In genomic region chr2:8564475-8564874, GRCh38 we compare ENCODE assay signal across 25 cellular contexts.
"Had no signal": no experiment of that assay in that cellular context is flagged by ENCODE, and none has a peak within 500 bp of the region (broad histone marks: within the 10 kb centered on the region; RNA-seq: fewer than 3 reads in every experiment).

No MANE protein-coding gene starts in this region.

- H3K9me3 ChIP-seq: breast epithelium, thoracic aorta, uterus had no signal

- H3K27me3 Mint-ChIP-seq: activated CD4-positive, alpha-beta T cell treated with anti-CD3 and anti-CD28 coated beads, Interleukin-2, amount 10 ng/mL, durations not matched to agents 24 days and 14 days; activated CD8-positive, alpha-beta T cell treated with anti-CD3 and anti-CD28 coated beads for 36 hours; activated T-helper 17 cell treated with anti-CD3 and anti-CD28 coated beads, Interleukin-2, amount 50 U/mL, for 72 hours; T-helper 17 cell had no signal

- H3K36me3 ChIP-seq: breast epithelium, esophagus squamous epithelium, heart right ventricle, left ventricle myocardium inferior, right atrium auricular region, thoracic aorta, uterus had no signal

- H3K9me3 Mint-ChIP-seq: activated T-helper 17 cell treated with anti-CD3 and anti-CD28 coated beads, Interleukin-2, amount 50 U/mL, for 72 hours had no signal

- H3K27me3 ChIP-seq: breast epithelium, esophagus squamous epithelium, heart right ventricle, right atrium auricular region, uterus had no signal

- DNase-seq: activated CD4-positive, alpha-beta T cell treated with anti-CD3 and anti-CD28 coated beads, Interleukin-2, amount 10 ng/mL, durations not matched to agents 24 days and 14 days; activated CD4-positive, CD25-positive, alpha-beta regulatory T cell treated with anti-CD3 and anti-CD28 coated beads, Interleukin-2, amount 50 U/mL, for 72 hours; activated CD8-positive, alpha-beta T cell treated with anti-CD3 and anti-CD28 coated beads for 36 hours; activated gamma-delta T cell treated with Interleukin-2 at 50 U/mL for 16 hours; activated T-cell treated with anti-CD3 and anti-CD28 coated beads, Interleukin-2, amount 50 U/mL, for 4 hours; effector CD8-positive, alpha-beta T cell; esophagus squamous epithelium; foreskin melanocyte; heart right ventricle; left ventricle myocardium inferior; mesendoderm; stimulated activated CD4-positive, alpha-beta T cell treated with anti-CD3 and anti-CD28 coated beads, Interleukin-2, amount 100 ng/mL, for 48 hours; stimulated activated naive CD8-positive, alpha-beta T cell treated with anti-CD3 and anti-CD28 coated beads, Interleukin-15, Interleukin-2, amounts not matched to agents 100 U/mL and 50 U/mL, for 24 hours; T-helper 17 cell; T1000; trophoblast cell had no signal

- ATAC-seq: activated CD8-positive, alpha-beta T cell treated with anti-CD3 and anti-CD28 coated beads for 36 hours; activated naive CD4-positive, alpha-beta T cell treated with anti-CD3 and anti-CD28 coated beads, Interleukin-2, amount 50 U/mL, for 72 hours; activated T-cell treated with anti-CD3 and anti-CD28 coated beads, Interleukin-2, amount 50 U/mL, for 4 hours; activated T-helper 17 cell treated with anti-CD3 and anti-CD28 coated beads, Interleukin-2, amount 50 U/mL, for 72 hours; heart right ventricle; T-helper 17 cell had no signal

- H3K4me3 ChIP-seq: breast epithelium, esophagus squamous epithelium, heart right ventricle, left ventricle myocardium inferior, lung, right atrium auricular region, thoracic aorta, uterus had no signal

- H3K4me3 Mint-ChIP-seq: activated CD4-positive, alpha-beta T cell treated with anti-CD3 and anti-CD28 coated beads, Interleukin-2, amount 10 ng/mL, durations not matched to agents 24 days and 14 days; activated CD8-positive, alpha-beta T cell treated with anti-CD3 and anti-CD28 coated beads for 36 hours; activated T-cell treated with anti-CD3 and anti-CD28 coated beads, Interleukin-2, amount 50 U/mL, for 4 hours; activated T-helper 17 cell treated with anti-CD3 and anti-CD28 coated beads, Interleukin-2, amount 50 U/mL, for 72 hours; nephron; T-helper 17 cell had no signal

- H3K4me1 ChIP-seq: breast epithelium, esophagus squamous epithelium, uterus had no signal

- H3K27ac Mint-ChIP-seq: activated CD4-positive, alpha-beta T cell treated with anti-CD3 and anti-CD28 coated beads, Interleukin-2, amount 10 ng/mL, durations not matched to agents 24 days and 14 days; activated CD8-positive, alpha-beta T cell treated with anti-CD3 and anti-CD28 coated beads for 36 hours; activated T-helper 17 cell treated with anti-CD3 and anti-CD28 coated beads, Interleukin-2, amount 50 U/mL, for 72 hours; nephron; T-helper 17 cell had no signal

- H3K27ac ChIP-seq: breast epithelium, epithelial cell of prostate, esophagus squamous epithelium, heart right ventricle, left ventricle myocardium inferior, right atrium auricular region, thoracic aorta, uterus had no signal
